Comparison of ENCODE assay signal across 8 cellular contexts in genomic region chr12:20950248-20950647, GRCh38.
A peak's percentile ranks its signal among the peaks of the same experiment; 100 is the strongest.
DNase-seq lines count a peak whose midpoint lies in the region; ATAC-seq and TF ChIP-seq lines count a peak whose summit lies in the region.

No MANE protein-coding gene starts in this region.

- no peak overlapping the region for H3K4me3 Mint-ChIP-seq in stimulated activated naive B cell treated with anti-CD40 and anti-IgM and Interleukin-4, amounts not matched to agents 10 μg/mL and 1 μg/mL and 100 μg/mL, for 72 hours
- no peak overlapping the region for H3K4me3 Mint-ChIP-seq in activated T-helper 17 cell treated with anti-CD3 and anti-CD28 coated beads, Interleukin-2, amount 50 U/mL, for 72 hours

- no peaks in the 10 kb centered on the region for H3K27me3 ChIP-seq in spleen (replicated peaks in 1 of 7)

- no peaks in the 10 kb centered on the region for H3K36me3 ChIP-seq in spleen

- no peaks in the 10 kb centered on the region for H3K36me3 Mint-ChIP-seq in stimulated activated naive B cell treated with anti-CD40 and anti-IgM and Interleukin-4, amounts not matched to agents 10 μg/mL and 1 μg/mL and 100 μg/mL, for 72 hours
- H3K36me3 Mint-ChIP-seq in activated T-helper 17 cell treated with anti-CD3 and anti-CD28 coated beads, Interleukin-2, amount 50 U/mL, for 72 hours (ENCODE audit: low read depth) = no peaks in the 10 kb centered on the region

- peaks cover 0 to 3% (median 0%) of the 10 kb centered on the region in 8 donors for H3K9me3 ChIP-seq in spleen

- intact Hi-C loops in spleen (cut with DNase I; ENCODE audit: low total_unique reads) = no loop called here

- WGBS in spleen, 5 donors = 61 to 74% (median 65%) methylated on average over 3 of the region's 3 CpGs

- H3K27me3 Mint-ChIP-seq in stimulated activated naive B cell treated with anti-CD40 and anti-IgM and Interleukin-4, amounts not matched to agents 10 μg/mL and 1 μg/mL and 100 μg/mL, for 72 hours = no peaks in the 10 kb centered on the region
- H3K27me3 Mint-ChIP-seq in activated T-helper 17 cell treated with anti-CD3 and anti-CD28 coated beads, Interleukin-2, amount 50 U/mL, for 72 hours = no peaks in the 10 kb centered on the region

- no peak overlapping the region for H3K27ac ChIP-seq in spleen

- TF ChIP-seq CTCF in choroid plexus epithelial cell (conservative IDR thresholded peaks at IDR 0.05; ENCODE audit: low read depth, low read length) (peak; percentile 71), spleen (IDR thresholded peaks at IDR 0.05 in 8 of 11, conservative IDR thresholded peaks at IDR 0.05 in 3 of 11) (peak in 3 of 11 experiments; percentile 11 to 22 (median 17))

- no peak overlapping the region for H3K27ac Mint-ChIP-seq in stimulated activated naive B cell treated with anti-CD40 and anti-IgM and Interleukin-4, amounts not matched to agents 10 μg/mL and 1 μg/mL and 100 μg/mL, for 72 hours
- H3K27ac Mint-ChIP-seq in activated T-helper 17 cell treated with anti-CD3 and anti-CD28 coated beads, Interleukin-2, amount 50 U/mL, for 72 hours = no peak overlapping the region

- peak; percentile 8 for DNase-seq in NCI-H2107 (lab: John Stamatoyannopoulos, UW)
- peak; percentile 68 for DNase-seq in choroid plexus epithelial cell (ENCODE audit: low read depth)
- no peak for DNase-seq in stimulated activated naive B cell treated with anti-CD40 and anti-IgM and Interleukin-4, amounts not matched to agents 10 μg/mL and 1 μg/mL and 100 μg/mL, for 72 hours
- DNase-seq in spleen = no peak
- no peak for DNase-seq in DMS153 (lab: John Stamatoyannopoulos, UW)

- H3K4me3 ChIP-seq in choroid plexus epithelial cell (ENCODE audit: low read depth, low read length) (no peak overlapping the region), spleen (no peak overlapping the region)

- peak; percentile 86 for ATAC-seq in GM18502 (IDR thresholded peaks at IDR 0.05; ENCODE audit: poor library complexity, unreplicated experiment)
- peak; percentile 81 for ATAC-seq in HG02623 (IDR thresholded peaks at IDR 0.05; ENCODE audit: unreplicated experiment)
- peak; percentile 52 to 69 for ATAC-seq in stimulated activated naive B cell treated with anti-CD40 and anti-IgM and Interleukin-4, amounts not matched to agents 10 μg/mL and 1 μg/mL and 100 μg/mL, for 72 hours (replicated peaks)
- ATAC-seq in activated T-helper 17 cell treated with anti-CD3 and anti-CD28 coated beads, Interleukin-2, amount 50 U/mL, for 72 hours (replicated peaks) = no peak

- no peaks in the 10 kb centered on the region for H3K4me1 Mint-ChIP-seq in stimulated activated naive B cell treated with anti-CD40 and anti-IgM and Interleukin-4, amounts not matched to agents 10 μg/mL and 1 μg/mL and 100 μg/mL, for 72 hours
- H3K4me1 Mint-ChIP-seq in activated T-helper 17 cell treated with anti-CD3 and anti-CD28 coated beads, Interleukin-2, amount 50 U/mL, for 72 hours = no peaks in the 10 kb centered on the region

- no peak for TF ChIP-seq POLR2A in spleen (IDR thresholded peaks at IDR 0.05)

- no peaks in the 10 kb centered on the region for H3K4me1 ChIP-seq in spleen

- peaks cover 0 to 4% of the 10 kb centered on the region in 2 donors for H3K9me3 Mint-ChIP-seq in stimulated activated naive B cell treated with anti-CD40 and anti-IgM and Interleukin-4, amounts not matched to agents 10 μg/mL and 1 μg/mL and 100 μg/mL, for 72 hours
- H3K9me3 Mint-ChIP-seq in activated T-helper 17 cell treated with anti-CD3 and anti-CD28 coated beads, Interleukin-2, amount 50 U/mL, for 72 hours = no peaks in the 10 kb centered on the region

Comparison
In these comparisons a context has a peak if more than half of its experiments do, and no peak if none do; other contexts are left out.
1. DNase-seq: peak in NCI-H2107 (single experiment) and choroid plexus epithelial cell (single experiment); none in stimulated activated naive B cell treated with anti-CD40 and anti-IgM and Interleukin-4, amounts not matched to agents 10 μg/mL and 1 μg/mL and 100 μg/mL, for 72 hours (single experiment), spleen (single experiment) and DMS153 (single experiment).